Comparison of ENCODE assay signal across 1 cellular context in the genomic region with DNA sequence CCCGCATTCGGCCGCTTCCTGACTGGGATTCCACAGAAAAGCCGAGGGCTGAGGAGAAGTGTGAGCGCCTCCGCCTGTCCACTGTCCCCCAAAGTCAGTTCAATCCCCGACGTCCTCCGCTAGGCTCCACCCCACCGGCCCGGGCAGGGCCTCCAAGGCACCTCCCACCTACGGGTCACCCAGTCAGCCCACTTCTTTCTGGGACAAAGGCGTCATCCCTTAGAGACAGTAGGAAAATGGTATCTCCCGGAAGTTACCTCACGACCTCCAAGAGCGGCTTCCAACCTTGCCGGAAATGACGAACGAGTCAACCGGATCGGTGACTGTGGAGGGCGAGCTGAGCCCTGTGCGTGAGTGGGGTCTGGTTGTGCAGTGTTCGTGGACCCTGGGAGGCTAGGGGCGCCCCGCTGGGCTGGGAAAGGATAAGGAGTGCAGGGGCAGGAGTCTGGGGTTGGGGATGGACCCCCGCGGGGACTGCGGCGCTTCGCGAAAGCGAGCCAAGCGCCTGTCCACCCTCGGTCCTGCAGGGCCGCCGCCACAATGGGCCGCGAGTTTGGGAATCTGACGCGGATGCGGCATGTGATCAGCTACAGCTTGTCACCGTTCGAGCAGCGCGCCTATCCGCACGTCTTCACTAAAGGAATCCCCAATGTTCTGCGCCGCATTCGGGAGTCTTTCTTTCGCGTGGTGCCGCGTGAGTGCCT.
TF ChIP-seq lines count a peak whose summit lies in the region.

A gene with protein sequence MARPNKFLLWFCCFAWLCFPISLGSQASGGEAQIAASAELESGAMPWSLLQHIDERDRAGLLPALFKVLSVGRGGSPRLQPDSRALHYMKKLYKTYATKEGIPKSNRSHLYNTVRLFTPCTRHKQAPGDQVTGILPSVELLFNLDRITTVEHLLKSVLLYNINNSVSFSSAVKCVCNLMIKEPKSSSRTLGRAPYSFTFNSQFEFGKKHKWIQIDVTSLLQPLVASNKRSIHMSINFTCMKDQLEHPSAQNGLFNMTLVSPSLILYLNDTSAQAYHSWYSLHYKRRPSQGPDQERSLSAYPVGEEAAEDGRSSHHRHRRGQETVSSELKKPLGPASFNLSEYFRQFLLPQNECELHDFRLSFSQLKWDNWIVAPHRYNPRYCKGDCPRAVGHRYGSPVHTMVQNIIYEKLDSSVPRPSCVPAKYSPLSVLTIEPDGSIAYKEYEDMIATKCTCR (minus strand): TSS at position 128 of the 704 bp plus-strand sequence. CDS start 1,936 bp downstream, outside the sequence.
A gene (plus strand): TSS at position 301 of the 704 bp plus-strand sequence. CDS start 240 bp downstream, at position 541.

TF ChIP-seq in K562, 482 proteins besides CTCF, POLR2A, EP300 and RAD21 (continued from another document and continues in another):
- TF ChIP-seq PURB (CRISPR knock-in tag; IDR thresholded peaks at IDR 0.05; ENCODE audit: low read depth) (no peak), ATF1 (CRISPR knock-in tag; IDR thresholded peaks at IDR 0.05) (peak; percentile 49), ATF1 (tag; IDR thresholded peaks at IDR 0.05) (peak; percentile 97), ILF3 (IDR thresholded peaks at IDR 0.05; ENCODE audit: borderline replicate concordance) (no peak), ZNF584 (CRISPR knock-in tag; IDR thresholded peaks at IDR 0.05; ENCODE audit: low read depth) (0 out of 2 replicates have a peak, but pooled peaks have one; percentile 63), ZNF583 (CRISPR knock-in tag; IDR thresholded peaks at IDR 0.05) (no peak), ZNF224 (CRISPR knock-in tag; IDR thresholded peaks at IDR 0.05) (no peak), LEF1 (IDR thresholded peaks at IDR 0.05) (no peak), NUFIP1 (IDR thresholded peaks at IDR 0.05; ENCODE audit: partially characterized antibody) (no peak), HDAC1 (IDR thresholded peaks at IDR 0.05) (peak in 1 of 2 experiments; percentile 86; a peak in 2 of 4 replicates), EP400 (IDR thresholded peaks at IDR 0.05) (peak; percentile 91), SIX5 (IDR thresholded peaks at IDR 0.05; ENCODE audit: borderline replicate concordance in 1 of 2, insufficient read depth in 1 of 2, low read depth in 1 of 2, low read length in 2 of 2) (peak; percentile 38 to 44; a peak in 2 of 4 replicates), NEUROD1 (IDR thresholded peaks at IDR 0.05; ENCODE audit: borderline replicate concordance, low read depth, low read length, partially characterized antibody) (peak; percentile 54), RBBP5 (IDR thresholded peaks at IDR 0.05; ENCODE audit: borderline replicate concordance, insufficient read depth, low read length, poor library complexity, severe bottlenecking) (peak; percentile 94), ETS2 (tag; IDR thresholded peaks at IDR 0.05; ENCODE audit: borderline replicate concordance, poor library complexity, severe bottlenecking) (no peak), SMARCB1 (IDR thresholded peaks at IDR 0.05; ENCODE audit: insufficient read length, low read depth) (no peak), ZNF232 (CRISPR knock-in tag; IDR thresholded peaks at IDR 0.05) (0 out of 2 replicates have a peak, but pooled peaks have one; percentile 32), MBD2 (IDR thresholded peaks at IDR 0.05; ENCODE audit: borderline replicate concordance, low read depth) (peak; percentile 96), ZNF354B (CRISPR knock-in tag; IDR thresholded peaks at IDR 0.05) (no peak), ZNF551 (CRISPR knock-in tag; IDR thresholded peaks at IDR 0.05) (no peak), DACH1 (IDR thresholded peaks at IDR 0.05; ENCODE audit: partially characterized antibody) (no peak), ZSCAN29 (IDR thresholded peaks at IDR 0.05) (no peak), WHSC1 (IDR thresholded peaks at IDR 0.05; ENCODE audit: low read length) (no peak), MEIS2 (IDR thresholded peaks at IDR 0.05; ENCODE audit: partially characterized antibody) (no peak), NR2C2 (CRISPR knock-in tag; IDR thresholded peaks at IDR 0.05) (peak; percentile 80), NR2C2 (tag; IDR thresholded peaks at IDR 0.05) (peak; percentile 97), PHF20 (IDR thresholded peaks at IDR 0.05; ENCODE audit: partially characterized antibody) (peak; percentile 84), MCM5 (IDR thresholded peaks at IDR 0.05; ENCODE audit: low read depth) (no peak), ZNF830 (CRISPR knock-in tag; IDR thresholded peaks at IDR 0.05) (0 out of 2 replicates have a peak, but pooled peaks have one; percentile 84), ZNF431 (CRISPR knock-in tag; IDR thresholded peaks at IDR 0.05) (peak; percentile 63), SREBF1 (IDR thresholded peaks at IDR 0.05; ENCODE audit: borderline replicate concordance, low read depth, low read length) (peak; percentile 94), TAF7 (tag; IDR thresholded peaks at IDR 0.05) (peak; percentile 70), CAMTA2 (CRISPR knock-in tag; conservative IDR thresholded peaks at IDR 0.05) (no peak), TAF1 (IDR thresholded peaks at IDR 0.05; ENCODE audit: control insufficient read depth, extremely low read depth, insufficient read depth, low read length, severe bottlenecking) (peak; percentile 91)
- TF ChIP-seq, protein P1, sequence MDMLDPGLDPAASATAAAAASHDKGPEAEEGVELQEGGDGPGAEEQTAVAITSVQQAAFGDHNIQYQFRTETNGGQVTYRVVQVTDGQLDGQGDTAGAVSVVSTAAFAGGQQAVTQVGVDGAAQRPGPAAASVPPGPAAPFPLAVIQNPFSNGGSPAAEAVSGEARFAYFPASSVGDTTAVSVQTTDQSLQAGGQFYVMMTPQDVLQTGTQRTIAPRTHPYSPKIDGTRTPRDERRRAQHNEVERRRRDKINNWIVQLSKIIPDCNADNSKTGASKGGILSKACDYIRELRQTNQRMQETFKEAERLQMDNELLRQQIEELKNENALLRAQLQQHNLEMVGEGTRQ (CRISPR knock-in tag; IDR thresholded peaks at IDR 0.05): peak; percentile 24; the same call in 1 of the 2 replicates
- TF ChIP-seq, protein P2, sequence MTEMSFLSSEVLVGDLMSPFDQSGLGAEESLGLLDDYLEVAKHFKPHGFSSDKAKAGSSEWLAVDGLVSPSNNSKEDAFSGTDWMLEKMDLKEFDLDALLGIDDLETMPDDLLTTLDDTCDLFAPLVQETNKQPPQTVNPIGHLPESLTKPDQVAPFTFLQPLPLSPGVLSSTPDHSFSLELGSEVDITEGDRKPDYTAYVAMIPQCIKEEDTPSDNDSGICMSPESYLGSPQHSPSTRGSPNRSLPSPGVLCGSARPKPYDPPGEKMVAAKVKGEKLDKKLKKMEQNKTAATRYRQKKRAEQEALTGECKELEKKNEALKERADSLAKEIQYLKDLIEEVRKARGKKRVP (CRISPR knock-in tag; IDR thresholded peaks at IDR 0.05): no peak
- TF ChIP-seq, protein P3, sequence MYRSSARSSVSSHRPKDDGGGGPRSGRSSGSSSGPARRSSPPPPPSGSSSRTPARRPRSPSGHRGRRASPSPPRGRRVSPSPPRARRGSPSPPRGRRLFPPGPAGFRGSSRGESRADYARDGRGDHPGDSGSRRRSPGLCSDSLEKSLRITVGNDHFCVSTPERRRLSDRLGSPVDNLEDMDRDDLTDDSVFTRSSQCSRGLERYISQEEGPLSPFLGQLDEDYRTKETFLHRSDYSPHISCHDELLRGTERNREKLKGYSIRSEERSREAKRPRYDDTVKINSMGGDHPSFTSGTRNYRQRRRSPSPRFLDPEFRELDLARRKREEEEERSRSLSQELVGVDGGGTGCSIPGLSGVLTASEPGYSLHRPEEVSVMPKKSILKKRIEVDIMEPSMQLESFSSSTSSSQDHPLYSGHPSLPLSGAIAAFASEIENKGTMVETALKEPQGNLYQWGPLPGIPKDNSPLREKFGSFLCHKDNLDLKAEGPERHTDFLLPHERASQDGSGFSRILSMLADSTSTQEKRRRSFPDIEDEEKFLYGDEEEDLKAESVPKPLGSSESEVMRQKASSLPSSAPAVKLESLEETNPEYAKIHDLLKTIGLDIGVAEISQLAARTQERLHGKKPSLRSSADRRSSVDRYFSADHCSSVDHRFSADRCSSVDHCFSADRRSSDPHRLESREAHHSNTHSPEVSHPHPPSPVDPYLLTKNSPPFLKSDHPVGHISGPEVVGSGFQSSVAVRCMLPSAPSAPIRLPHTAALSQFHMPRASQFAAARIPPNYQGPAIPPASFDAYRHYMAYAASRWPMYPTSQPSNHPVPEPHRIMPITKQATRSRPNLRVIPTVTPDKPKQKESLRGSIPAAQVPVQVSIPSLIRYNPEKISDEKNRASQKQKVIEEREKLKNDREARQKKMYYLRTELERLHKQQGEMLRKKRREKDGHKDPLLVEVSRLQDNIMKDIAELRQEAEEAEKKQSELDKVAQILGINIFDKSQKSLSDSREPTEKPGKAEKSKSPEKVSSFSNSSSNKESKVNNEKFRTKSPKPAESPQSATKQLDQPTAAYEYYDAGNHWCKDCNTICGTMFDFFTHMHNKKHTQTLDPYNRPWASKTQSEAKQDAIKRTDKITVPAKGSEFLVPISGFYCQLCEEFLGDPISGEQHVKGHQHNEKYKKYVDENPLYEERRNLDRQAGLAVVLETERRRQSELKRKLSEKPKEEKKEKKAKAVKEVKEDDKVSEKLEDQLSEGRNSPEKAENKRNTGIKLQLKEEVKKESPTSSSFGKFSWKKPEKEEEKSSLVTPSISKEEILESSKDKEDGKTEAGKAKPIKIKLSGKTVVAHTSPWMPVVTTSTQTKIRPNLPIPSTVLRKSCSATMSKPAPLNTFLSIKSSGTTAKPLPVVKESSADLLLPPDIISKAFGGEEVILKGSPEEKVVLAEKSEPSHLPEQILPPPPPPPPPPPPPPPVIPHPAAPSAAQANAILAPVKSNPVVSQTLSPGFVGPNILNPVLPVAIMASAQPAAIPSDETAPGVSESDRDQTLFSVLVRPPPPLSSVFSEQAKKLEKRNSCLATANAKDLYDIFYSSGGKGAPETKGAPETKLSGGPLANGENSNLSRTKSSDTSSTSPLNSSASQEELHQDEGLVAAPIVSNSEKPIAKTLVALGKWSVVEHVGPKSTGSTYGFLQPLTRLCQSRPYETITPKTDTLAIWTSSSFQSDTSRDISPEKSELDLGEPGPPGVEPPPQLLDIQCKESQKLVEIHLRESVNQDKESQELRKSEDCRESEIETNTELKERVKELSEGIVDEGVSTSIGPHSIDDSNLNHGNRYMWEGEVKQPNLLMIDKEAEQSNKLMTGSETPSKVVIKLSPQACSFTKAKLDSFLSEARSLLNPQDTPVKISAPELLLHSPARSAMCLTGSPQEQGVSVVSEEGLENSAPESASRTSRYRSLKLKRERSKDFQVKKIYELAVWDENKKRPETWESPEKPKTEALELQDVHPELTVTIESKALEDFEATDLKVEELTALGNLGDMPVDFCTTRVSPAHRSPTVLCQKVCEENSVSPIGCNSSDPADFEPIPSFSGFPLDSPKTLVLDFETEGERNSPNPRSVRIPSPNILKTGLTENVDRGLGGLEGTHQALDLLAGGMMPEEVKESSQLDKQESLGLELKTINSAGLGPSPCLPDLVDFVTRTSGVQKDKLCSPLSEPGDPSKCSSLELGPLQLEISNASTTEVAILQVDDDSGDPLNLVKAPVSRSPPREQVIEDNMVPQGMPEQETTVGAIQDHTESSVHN (IDR thresholded peaks at IDR 0.05; ENCODE audit: borderline replicate concordance in 1 of 2, low read depth in 1 of 2): no peak
- TF ChIP-seq, protein P4, sequence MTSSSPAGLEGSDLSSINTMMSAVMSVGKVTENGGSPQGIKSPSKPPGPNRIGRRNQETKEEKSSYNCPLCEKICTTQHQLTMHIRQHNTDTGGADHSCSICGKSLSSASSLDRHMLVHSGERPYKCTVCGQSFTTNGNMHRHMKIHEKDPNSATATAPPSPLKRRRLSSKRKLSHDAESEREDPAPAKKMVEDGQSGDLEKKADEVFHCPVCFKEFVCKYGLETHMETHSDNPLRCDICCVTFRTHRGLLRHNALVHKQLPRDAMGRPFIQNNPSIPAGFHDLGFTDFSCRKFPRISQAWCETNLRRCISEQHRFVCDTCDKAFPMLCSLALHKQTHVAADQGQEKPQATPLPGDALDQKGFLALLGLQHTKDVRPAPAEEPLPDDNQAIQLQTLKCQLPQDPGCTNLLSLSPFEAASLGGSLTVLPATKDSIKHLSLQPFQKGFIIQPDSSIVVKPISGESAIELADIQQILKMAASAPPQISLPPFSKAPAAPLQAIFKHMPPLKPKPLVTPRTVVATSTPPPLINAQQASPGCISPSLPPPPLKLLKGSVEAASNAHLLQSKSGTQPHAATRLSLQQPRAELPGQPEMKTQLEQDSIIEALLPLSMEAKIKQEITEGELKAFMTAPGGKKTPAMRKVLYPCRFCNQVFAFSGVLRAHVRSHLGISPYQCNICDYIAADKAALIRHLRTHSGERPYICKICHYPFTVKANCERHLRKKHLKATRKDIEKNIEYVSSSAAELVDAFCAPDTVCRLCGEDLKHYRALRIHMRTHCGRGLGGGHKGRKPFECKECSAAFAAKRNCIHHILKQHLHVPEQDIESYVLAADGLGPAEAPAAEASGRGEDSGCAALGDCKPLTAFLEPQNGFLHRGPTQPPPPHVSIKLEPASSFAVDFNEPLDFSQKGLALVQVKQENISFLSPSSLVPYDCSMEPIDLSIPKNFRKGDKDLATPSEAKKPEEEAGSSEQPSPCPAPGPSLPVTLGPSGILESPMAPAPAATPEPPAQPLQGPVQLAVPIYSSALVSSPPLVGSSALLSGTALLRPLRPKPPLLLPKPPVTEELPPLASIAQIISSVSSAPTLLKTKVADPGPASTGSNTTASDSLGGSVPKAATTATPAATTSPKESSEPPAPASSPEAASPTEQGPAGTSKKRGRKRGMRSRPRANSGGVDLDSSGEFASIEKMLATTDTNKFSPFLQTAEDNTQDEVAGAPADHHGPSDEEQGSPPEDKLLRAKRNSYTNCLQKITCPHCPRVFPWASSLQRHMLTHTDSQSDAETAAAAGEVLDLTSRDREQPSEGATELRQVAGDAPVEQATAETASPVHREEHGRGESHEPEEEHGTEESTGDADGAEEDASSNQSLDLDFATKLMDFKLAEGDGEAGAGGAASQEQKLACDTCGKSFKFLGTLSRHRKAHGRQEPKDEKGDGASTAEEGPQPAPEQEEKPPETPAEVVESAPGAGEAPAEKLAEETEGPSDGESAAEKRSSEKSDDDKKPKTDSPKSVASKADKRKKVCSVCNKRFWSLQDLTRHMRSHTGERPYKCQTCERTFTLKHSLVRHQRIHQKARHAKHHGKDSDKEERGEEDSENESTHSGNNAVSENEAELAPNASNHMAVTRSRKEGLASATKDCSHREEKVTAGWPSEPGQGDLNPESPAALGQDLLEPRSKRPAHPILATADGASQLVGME (CRISPR knock-in tag; IDR thresholded peaks at IDR 0.05): no peak
- TF ChIP-seq, protein P5, sequence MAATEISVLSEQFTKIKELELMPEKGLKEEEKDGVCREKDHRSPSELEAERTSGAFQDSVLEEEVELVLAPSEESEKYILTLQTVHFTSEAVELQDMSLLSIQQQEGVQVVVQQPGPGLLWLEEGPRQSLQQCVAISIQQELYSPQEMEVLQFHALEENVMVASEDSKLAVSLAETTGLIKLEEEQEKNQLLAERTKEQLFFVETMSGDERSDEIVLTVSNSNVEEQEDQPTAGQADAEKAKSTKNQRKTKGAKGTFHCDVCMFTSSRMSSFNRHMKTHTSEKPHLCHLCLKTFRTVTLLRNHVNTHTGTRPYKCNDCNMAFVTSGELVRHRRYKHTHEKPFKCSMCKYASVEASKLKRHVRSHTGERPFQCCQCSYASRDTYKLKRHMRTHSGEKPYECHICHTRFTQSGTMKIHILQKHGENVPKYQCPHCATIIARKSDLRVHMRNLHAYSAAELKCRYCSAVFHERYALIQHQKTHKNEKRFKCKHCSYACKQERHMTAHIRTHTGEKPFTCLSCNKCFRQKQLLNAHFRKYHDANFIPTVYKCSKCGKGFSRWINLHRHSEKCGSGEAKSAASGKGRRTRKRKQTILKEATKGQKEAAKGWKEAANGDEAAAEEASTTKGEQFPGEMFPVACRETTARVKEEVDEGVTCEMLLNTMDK (IDR thresholded peaks at IDR 0.05; ENCODE audit: borderline replicate concordance, insufficient read depth, low read depth, low read length, poor library complexity, severe bottlenecking): no peak
